Comparison of ENCODE assay signal across 21 cellular contexts in the genomic region with DNA sequence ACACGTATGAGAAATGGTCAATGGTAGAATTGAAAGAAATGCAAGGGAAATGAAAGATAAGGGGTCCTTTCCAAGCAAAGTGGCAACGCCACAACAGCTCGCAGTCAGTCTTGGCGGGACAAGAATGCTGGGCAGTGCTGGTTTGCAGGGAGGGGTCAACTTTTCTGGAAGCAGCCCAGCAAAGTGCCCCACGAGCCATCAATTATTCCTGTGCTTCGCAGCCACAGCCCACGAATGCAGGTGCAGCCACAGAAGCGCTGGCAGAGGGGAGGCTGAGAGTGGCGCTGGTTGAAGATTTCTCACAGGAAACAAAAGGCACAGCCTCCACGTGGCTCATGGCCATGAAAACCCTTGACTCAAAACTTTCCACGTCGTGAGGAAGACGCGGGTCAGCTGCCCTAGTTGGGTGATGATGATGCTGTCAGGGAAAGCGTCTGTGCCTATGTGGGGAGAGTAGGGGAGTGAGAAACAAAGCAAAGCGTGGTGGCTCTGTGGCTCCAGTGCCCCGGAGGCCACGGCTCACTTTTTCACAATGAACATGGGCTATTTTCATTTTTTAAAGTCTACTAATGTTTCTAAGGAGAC. TPM values are rescaled to one million over a fixed set of nuclear protein-coding genes. Genes with fewer than 3 reads are reported as not detected.
"Had no signal": no experiment of that assay in that cellular context is flagged by ENCODE, and none has a peak within 500 bp of the region (broad histone marks: within the 10 kb centered on the region; RNA-seq: fewer than 3 reads in every experiment).

No MANE protein-coding gene starts in this region.

RNA-seq across cellular contexts. Expression of gene KRTAP5-5, which starts 33.2 kb away (rescaled TPM):
- total RNA-seq: activated B cell treated with CpG ODN at 0.5 μM for 24 hours; activated CD4-positive, alpha-beta memory T cell treated with anti-CD3 and anti-CD28 coated beads for 36 hours; activated CD4-positive, alpha-beta T cell treated with anti-CD3 and anti-CD28 coated beads, Interleukin-2, amount 10 ng/mL, durations not matched to agents 24 days and 14 days; activated CD8-positive, alpha-beta memory T cell treated with anti-CD3 and anti-CD28 coated beads for 36 hours; activated CD8-positive, alpha-beta memory T cell treated with anti-CD3 and anti-CD28 coated beads, Interleukin-2, amount 10 ng/mL, durations not matched to agents 7 days and 5 days; activated CD8-positive, alpha-beta T cell treated with anti-CD3 and anti-CD28 coated beads, Interleukin-2, amount 10 ng/mL, durations not matched to agents 7 days and 5 days; activated naive CD4-positive, alpha-beta T cell treated with anti-CD3 and anti-CD28 coated beads, Interleukin-2, amount 50 U/mL, for 72 hours; activated naive CD8-positive, alpha-beta T cell treated with anti-CD3 and anti-CD28 coated beads, Interleukin-2, amount 10 ng/mL, durations not matched to agents 7 days and 5 days; activated T-helper 1 cell treated with anti-CD3 and anti-CD28 coated beads, Interleukin-12 subunit alpha, Interleukin-12 subunit beta, Interleukin-2, Interleukin-4 antibody, amounts not matched to agents 30 ng/mL and 10 ng/mL and 1 ng/mL, durations not matched to agents 14 hours and 24 hours and 36 hours; ascending aorta; breast epithelium; cardiac septum; cerebellum; endothelial cell of umbilical vein; esophagus squamous epithelium; fibroblast of lung; fibroblast of villous mesenchyme; gastroesophageal sphincter; glomerular endothelial cell; T-helper 17 cell had no signal

RNA-seq across cellular contexts. Expression of gene KRTAP5-6, which starts 34.2 kb away (rescaled TPM):
- total RNA-seq: activated B cell treated with CpG ODN at 0.5 μM for 24 hours; activated CD4-positive, alpha-beta memory T cell treated with anti-CD3 and anti-CD28 coated beads for 36 hours; activated CD4-positive, alpha-beta T cell treated with anti-CD3 and anti-CD28 coated beads, Interleukin-2, amount 10 ng/mL, durations not matched to agents 24 days and 14 days; activated CD8-positive, alpha-beta memory T cell treated with anti-CD3 and anti-CD28 coated beads for 36 hours; activated CD8-positive, alpha-beta memory T cell treated with anti-CD3 and anti-CD28 coated beads, Interleukin-2, amount 10 ng/mL, durations not matched to agents 7 days and 5 days; activated CD8-positive, alpha-beta T cell treated with anti-CD3 and anti-CD28 coated beads, Interleukin-2, amount 10 ng/mL, durations not matched to agents 7 days and 5 days; activated naive CD4-positive, alpha-beta T cell treated with anti-CD3 and anti-CD28 coated beads, Interleukin-2, amount 50 U/mL, for 72 hours; activated naive CD8-positive, alpha-beta T cell treated with anti-CD3 and anti-CD28 coated beads, Interleukin-2, amount 10 ng/mL, durations not matched to agents 7 days and 5 days; activated T-helper 1 cell treated with anti-CD3 and anti-CD28 coated beads, Interleukin-12 subunit alpha, Interleukin-12 subunit beta, Interleukin-2, Interleukin-4 antibody, amounts not matched to agents 30 ng/mL and 10 ng/mL and 1 ng/mL, durations not matched to agents 14 hours and 24 hours and 36 hours; ascending aorta; breast epithelium; cardiac septum; cerebellum; endothelial cell of umbilical vein; esophagus squamous epithelium; fibroblast of lung; fibroblast of villous mesenchyme; gastroesophageal sphincter; glomerular endothelial cell; T-helper 17 cell had no signal

RNA-seq across cellular contexts. Expression of gene KRTAP5-4, which starts 40.9 kb away (rescaled TPM):
- total RNA-seq: activated B cell treated with CpG ODN at 0.5 μM for 24 hours; activated CD4-positive, alpha-beta memory T cell treated with anti-CD3 and anti-CD28 coated beads for 36 hours; activated CD4-positive, alpha-beta T cell treated with anti-CD3 and anti-CD28 coated beads, Interleukin-2, amount 10 ng/mL, durations not matched to agents 24 days and 14 days; activated CD8-positive, alpha-beta memory T cell treated with anti-CD3 and anti-CD28 coated beads for 36 hours; activated CD8-positive, alpha-beta memory T cell treated with anti-CD3 and anti-CD28 coated beads, Interleukin-2, amount 10 ng/mL, durations not matched to agents 7 days and 5 days; activated CD8-positive, alpha-beta T cell treated with anti-CD3 and anti-CD28 coated beads, Interleukin-2, amount 10 ng/mL, durations not matched to agents 7 days and 5 days; activated naive CD4-positive, alpha-beta T cell treated with anti-CD3 and anti-CD28 coated beads, Interleukin-2, amount 50 U/mL, for 72 hours; activated naive CD8-positive, alpha-beta T cell treated with anti-CD3 and anti-CD28 coated beads, Interleukin-2, amount 10 ng/mL, durations not matched to agents 7 days and 5 days; activated T-helper 1 cell treated with anti-CD3 and anti-CD28 coated beads, Interleukin-12 subunit alpha, Interleukin-12 subunit beta, Interleukin-2, Interleukin-4 antibody, amounts not matched to agents 30 ng/mL and 10 ng/mL and 1 ng/mL, durations not matched to agents 14 hours and 24 hours and 36 hours; ascending aorta; breast epithelium; cardiac septum; cerebellum; dorsolateral prefrontal cortex; endothelial cell of umbilical vein; esophagus squamous epithelium; fibroblast of lung; fibroblast of villous mesenchyme; gastroesophageal sphincter; glomerular endothelial cell; T-helper 17 cell had no signal

RNA-seq across cellular contexts. Expression of gene KRTAP5-3, which starts 54.5 kb away (rescaled TPM):
- total RNA-seq: activated B cell treated with CpG ODN at 0.5 μM for 24 hours; activated CD4-positive, alpha-beta memory T cell treated with anti-CD3 and anti-CD28 coated beads for 36 hours; activated CD4-positive, alpha-beta T cell treated with anti-CD3 and anti-CD28 coated beads, Interleukin-2, amount 10 ng/mL, durations not matched to agents 24 days and 14 days; activated CD8-positive, alpha-beta memory T cell treated with anti-CD3 and anti-CD28 coated beads for 36 hours; activated CD8-positive, alpha-beta memory T cell treated with anti-CD3 and anti-CD28 coated beads, Interleukin-2, amount 10 ng/mL, durations not matched to agents 7 days and 5 days; activated CD8-positive, alpha-beta T cell treated with anti-CD3 and anti-CD28 coated beads, Interleukin-2, amount 10 ng/mL, durations not matched to agents 7 days and 5 days; activated naive CD4-positive, alpha-beta T cell treated with anti-CD3 and anti-CD28 coated beads, Interleukin-2, amount 50 U/mL, for 72 hours; activated naive CD8-positive, alpha-beta T cell treated with anti-CD3 and anti-CD28 coated beads, Interleukin-2, amount 10 ng/mL, durations not matched to agents 7 days and 5 days; activated T-helper 1 cell treated with anti-CD3 and anti-CD28 coated beads, Interleukin-12 subunit alpha, Interleukin-12 subunit beta, Interleukin-2, Interleukin-4 antibody, amounts not matched to agents 30 ng/mL and 10 ng/mL and 1 ng/mL, durations not matched to agents 14 hours and 24 hours and 36 hours; ascending aorta; breast epithelium; cardiac septum; cerebellum; dorsolateral prefrontal cortex; endothelial cell of umbilical vein; esophagus squamous epithelium; fibroblast of lung; fibroblast of villous mesenchyme; gastroesophageal sphincter; glomerular endothelial cell; T-helper 17 cell had no signal
